8 cellular contexts compared by ENCODE assay signal in genomic region chr16:54928421-54929089, GRCh38. TPM values are rescaled to one million over a fixed set of nuclear protein-coding genes. Genes with fewer than 3 reads are reported as not detected.
DNase-seq lines count a peak whose midpoint lies in the region; ATAC-seq and TF ChIP-seq lines count a peak whose summit lies in the region.

No MANE protein-coding gene starts in this region.

- no peaks in the 10 kb centered on the region for H3K9me3 ChIP-seq in hepatocyte (ENCODE audit: low read depth)

- peak overlapping the region; percentile 75 for H2AFZ ChIP-seq in hepatocyte

- no peak overlapping the region for H3K27ac Mint-ChIP-seq in activated naive CD8-positive, alpha-beta T cell treated with anti-CD3 and anti-CD28 coated beads, Interleukin-2, amount 50 U/mL, for 24 hours

- H3K27ac ChIP-seq in hepatocyte, result peak overlapping the region; percentile 87

- ATAC-seq in GM18867 (IDR thresholded peaks at IDR 0.05; ENCODE audit: unreplicated experiment) (peak; percentile 60), HG03060 (IDR thresholded peaks at IDR 0.05; ENCODE audit: low read depth, unreplicated experiment) (peak; percentile 17)
- ATAC-seq in activated naive CD8-positive, alpha-beta T cell treated with anti-CD3 and anti-CD28 coated beads, Interleukin-2, amount 50 U/mL, for 24 hours, result peak; percentile 42

- H3K4me1 Mint-ChIP-seq in activated naive CD8-positive, alpha-beta T cell treated with anti-CD3 and anti-CD28 coated beads, Interleukin-2, amount 50 U/mL, for 24 hours, result peaks cover 36% of the 10 kb centered on the region

- no peaks in the 10 kb centered on the region for H3K9me3 Mint-ChIP-seq in activated naive CD8-positive, alpha-beta T cell treated with anti-CD3 and anti-CD28 coated beads, Interleukin-2, amount 50 U/mL, for 24 hours

- no peaks in the 10 kb centered on the region for H3K36me3 ChIP-seq in hepatocyte (replicated peaks; ENCODE audit: insufficient read depth, low read depth)

- H3K4me2 ChIP-seq in hepatocyte, result peak overlapping the region; percentile 93

- DNase-seq in CD1c-positive myeloid dendritic cell (ENCODE audit: extremely low spot score), result peak; percentile 51
- DNase-seq in NCI-H774 (lab: John Stamatoyannopoulos, UW), result peak; percentile 48
- DNase-seq in activated naive CD8-positive, alpha-beta T cell treated with anti-CD3 and anti-CD28 coated beads, Interleukin-2, amount 50 U/mL, for 24 hours, result no peak
- DNase-seq in hepatocyte (ENCODE audit: low spot score), result peak; percentile 77
- DNase-seq in skeletal muscle cell (ENCODE audit: low read depth), result no peak
- DNase-seq in superior temporal gyrus (ENCODE audit: extremely low spot score), result no peak

- H3K27me3 Mint-ChIP-seq in activated naive CD8-positive, alpha-beta T cell treated with anti-CD3 and anti-CD28 coated beads, Interleukin-2, amount 50 U/mL, for 24 hours, result peaks cover 64% of the 10 kb centered on the region

- H4K20me1 ChIP-seq in hepatocyte (ENCODE audit: insufficient read depth, poor library complexity, severe bottlenecking), result no peaks in the 10 kb centered on the region

- no peaks in the 10 kb centered on the region for H3K9me2 ChIP-seq in hepatocyte (replicated peaks; ENCODE audit: insufficient read depth)

- peaks cover 11% of the 10 kb centered on the region for H3K4me1 ChIP-seq in hepatocyte (ENCODE audit: insufficient read depth)

- 2% methylated on average over 29 of the region's 99 CpGs for whole genome bisulfite sequencing in hepatocyte (ENCODE audit: low lambda C conversion rate, missing lambda C conversion rate)

- peak overlapping the region; percentile 84 for H3K4me3 Mint-ChIP-seq in activated naive CD8-positive, alpha-beta T cell treated with anti-CD3 and anti-CD28 coated beads, Interleukin-2, amount 50 U/mL, for 24 hours

- H3K79me2 ChIP-seq in hepatocyte, result peaks cover 50% of the 10 kb centered on the region

- TF ChIP-seq CTCF in hepatocyte (IDR thresholded peaks at IDR 0.05; ENCODE audit: poor library complexity), result no peak

- H3K4me3 ChIP-seq in hepatocyte (peak overlapping the region; percentile 78), skeletal muscle cell (ENCODE audit: low read depth, low read length) (peak overlapping the region; percentile 73)

- H3K27me3 ChIP-seq in hepatocyte, result peaks cover 30% of the 10 kb centered on the region

- peaks cover 4% of the 10 kb centered on the region for H3K36me3 Mint-ChIP-seq in activated naive CD8-positive, alpha-beta T cell treated with anti-CD3 and anti-CD28 coated beads, Interleukin-2, amount 50 U/mL, for 24 hours (ENCODE audit: low read depth)

RNA-seq across cellular contexts. Expression of gene IRX5, which starts 2.1 kb away (rescaled TPM):
- 3.2 and 5.3 TPM in 2 replicates for total RNA-seq in hepatocyte
- 1.7 and 2.7 TPM in 2 replicates for polyA plus RNA-seq in hepatocyte

Comparison
In these comparisons a context has a peak if more than half of its experiments do, and no peak if none do; other contexts are left out.
1. DNase-seq: peak in CD1c-positive myeloid dendritic cell (single experiment), NCI-H774 (single experiment) and hepatocyte (single experiment); none in activated naive CD8-positive, alpha-beta T cell treated with anti-CD3 and anti-CD28 coated beads, Interleukin-2, amount 50 U/mL, for 24 hours (single experiment), skeletal muscle cell (single experiment) and superior temporal gyrus (single experiment).
2. Peak in every context shown above with its lines, with median percentiles within 50 percentile points of each other: ATAC-seq.